ENCODE assay signal across 1 cellular context in genomic region chr10:87609563-87609962, GRCh38. TPM values are rescaled to one million over a fixed set of nuclear protein-coding genes. Genes with fewer than 3 reads are reported as not detected.
"Had no signal": no experiment of that assay in that cellular context is flagged by ENCODE, and none has a peak within 500 bp of the region (broad histone marks: within the 10 kb centered on the region; RNA-seq: fewer than 3 reads in every experiment).

No MANE protein-coding gene starts in this region.

RNA-seq across cellular contexts. Expression of gene PAPSS2, which starts 50.1 kb away (rescaled TPM):
- total RNA-seq: G401 had no signal
